In genomic region chr13:45464687-45465453, GRCh38 we compare ENCODE assay signal across 8 cellular contexts. TPM values are rescaled to one million over a fixed set of nuclear protein-coding genes. Genes with fewer than 3 reads are reported as not detected.
DNase-seq lines count a peak whose midpoint lies in the region; ATAC-seq and TF ChIP-seq lines count a peak whose summit lies in the region.

Gene COG3, plus strand, starts transcription at chr13:45464939. Its CDS starts 98 bp downstream, at chr13:45465037.

- peak within 1 kb of the TSS; percentile 84 for H3K4me2 ChIP-seq in fibroblast of lung (ENCODE audit: extremely low read depth, insufficient read depth, low read length)

- peak; percentile 30 for TF ChIP-seq CTCF in RWPE2 (IDR thresholded peaks at IDR 0.05; ENCODE audit: poor library complexity, severe bottlenecking)
- peak in 1 of 2 donors; percentile 48 for TF ChIP-seq CTCF in fibroblast of lung (conservative IDR thresholded peaks at IDR 0.05 in 1 of 2, IDR thresholded peaks at IDR 0.05 in 1 of 2; ENCODE audit: low read depth in 1 of 2, low read length in 2 of 2)

- no peaks in the 10 kb centered on the region for H3K27me3 ChIP-seq in RWPE2 (ENCODE audit: insufficient read depth, poor library complexity, severe bottlenecking)
- no peaks in the 10 kb centered on the region for H3K27me3 ChIP-seq in fibroblast of lung (ENCODE audit: control insufficient read depth, insufficient read depth, low read length)
- no peaks in the 10 kb centered on the region for H3K27me3 ChIP-seq in naive thymus-derived CD4-positive, alpha-beta T cell (ENCODE audit: control insufficient read depth in 2 of 2, insufficient read depth in 2 of 2, low read length in 2 of 2)

- peak within 1 kb of the TSS; percentile 82 for H3K27ac ChIP-seq in RWPE2 (ENCODE audit: poor library complexity, severe bottlenecking)
- H3K27ac ChIP-seq in fibroblast of lung (ENCODE audit: insufficient read depth, low read length), result peak within 1 kb of the TSS; percentile 90
- H3K27ac ChIP-seq in naive thymus-derived CD4-positive, alpha-beta T cell (ENCODE audit: low read depth, low read length), result peak within 1 kb of the TSS; percentile 92

- H3K36me3 ChIP-seq in RWPE2 (ENCODE audit: low read depth), result peaks cover 34% of the 10 kb centered on the region
- H3K36me3 ChIP-seq in fibroblast of lung (ENCODE audit: control insufficient read depth, insufficient read depth, low read length), result no peaks in the 10 kb centered on the region
- H3K36me3 ChIP-seq in naive thymus-derived CD4-positive, alpha-beta T cell (ENCODE audit: control insufficient read depth in 2 of 3, insufficient read depth in 3 of 3, low read length in 3 of 3), result peaks cover 0 to 6% (median 0%) of the 10 kb centered on the region in 3 experiments

- POLR2A ChIA-PET in naive thymus-derived CD4-positive, alpha-beta T cell (lab: Charles Lee), result interaction anchor here (0.6 to 5.4 kb wide), 11 partner anchors 9 to 124 kb away, joined by 3 to 37 read pairs (median 4); partner anchors contain the start of genes SLC25A30 and TPT1

- peaks cover 27% of the 10 kb centered on the region for H3K36me3 Mint-ChIP-seq in activated T-helper 2 cell treated with anti-CD3 and anti-CD28 coated beads, Interferon-gamma antibody, Interleukin-2, Interleukin-4, amounts not matched to agents 10 μg/mL and 5 μg/mL and 100 μg/mL, durations not matched to agents 14 hours and 24 hours and 36 hours (ENCODE audit: low read depth)
- H3K36me3 Mint-ChIP-seq in naive thymus-derived CD4-positive, alpha-beta T cell, result peaks cover 0 to 13% (median 4%) of the 10 kb centered on the region in 5 donors
- peaks cover 0 to 12% of the 10 kb centered on the region in 2 donors for H3K36me3 Mint-ChIP-seq in stimulated activated naive B cell treated with anti-CD40 and anti-IgM and Interleukin-4, amounts not matched to agents 10 μg/mL and 1 μg/mL and 100 μg/mL, for 72 hours

- H3K27ac Mint-ChIP-seq in activated T-helper 2 cell treated with anti-CD3 and anti-CD28 coated beads, Interferon-gamma antibody, Interleukin-2, Interleukin-4, amounts not matched to agents 10 μg/mL and 5 μg/mL and 100 μg/mL, durations not matched to agents 14 hours and 24 hours and 36 hours, result peak within 1 kb of the TSS; percentile 83
- peak within 1 kb of the TSS; percentile 81 to 98 (median 94) for H3K27ac Mint-ChIP-seq in naive thymus-derived CD4-positive, alpha-beta T cell
- H3K27ac Mint-ChIP-seq in stimulated activated naive B cell treated with anti-CD40 and anti-IgM and Interleukin-4, amounts not matched to agents 10 μg/mL and 1 μg/mL and 100 μg/mL, for 72 hours, result peak within 1 kb of the TSS; percentile 95

- intact Hi-C loops in activated T-helper 2 cell treated with anti-CD3 and anti-CD28 coated beads, Interferon-gamma antibody, Interleukin-2, Interleukin-4, amounts not matched to agents 10 μg/mL and 5 μg/mL and 100 μg/mL, durations not matched to agents 14 hours and 24 hours and 36 hours (cut with micrococcal nuclease), result loop anchor here (1.0 to 10.0 kb wide), 5 partner anchors 47 to 550 kb away; partner anchors contain the start of genes SLC25A30 and TPT1
- intact Hi-C loops in naive thymus-derived CD4-positive, alpha-beta T cell (cut with micrococcal nuclease), result loop anchor here (1.0 to 5.0 kb wide), 20 partner anchors 8 to 888 kb away; partner anchors contain the start of genes GPALPP1 (in 2 of the 2), NUFIP1 (in 2 of the 2), SLC25A30 (in 2 of the 2) and TPT1 (in 2 of the 2)

- peaks cover 28% of the 10 kb centered on the region for H3K4me1 Mint-ChIP-seq in activated T-helper 2 cell treated with anti-CD3 and anti-CD28 coated beads, Interferon-gamma antibody, Interleukin-2, Interleukin-4, amounts not matched to agents 10 μg/mL and 5 μg/mL and 100 μg/mL, durations not matched to agents 14 hours and 24 hours and 36 hours (ENCODE audit: low read depth)
- H3K4me1 Mint-ChIP-seq in naive thymus-derived CD4-positive, alpha-beta T cell, result peaks cover 33 to 74% (median 59%) of the 10 kb centered on the region in 7 donors
- peaks cover 23 to 41% of the 10 kb centered on the region in 2 donors for H3K4me1 Mint-ChIP-seq in stimulated activated naive B cell treated with anti-CD40 and anti-IgM and Interleukin-4, amounts not matched to agents 10 μg/mL and 1 μg/mL and 100 μg/mL, for 72 hours

- H3K27me3 Mint-ChIP-seq in activated T-helper 2 cell treated with anti-CD3 and anti-CD28 coated beads, Interferon-gamma antibody, Interleukin-2, Interleukin-4, amounts not matched to agents 10 μg/mL and 5 μg/mL and 100 μg/mL, durations not matched to agents 14 hours and 24 hours and 36 hours (ENCODE audit: low read depth), result peaks cover 3% of the 10 kb centered on the region
- H3K27me3 Mint-ChIP-seq in naive thymus-derived CD4-positive, alpha-beta T cell, result no peaks in the 10 kb centered on the region
- no peaks in the 10 kb centered on the region for H3K27me3 Mint-ChIP-seq in stimulated activated naive B cell treated with anti-CD40 and anti-IgM and Interleukin-4, amounts not matched to agents 10 μg/mL and 1 μg/mL and 100 μg/mL, for 72 hours

- peak within 1 kb of the TSS; percentile 75 for H2AFZ ChIP-seq in fibroblast of lung (ENCODE audit: low read length)

- peaks cover 28% of the 10 kb centered on the region for H3K4me1 ChIP-seq in RWPE2 (ENCODE audit: insufficient read depth, poor library complexity, severe bottlenecking)
- H3K4me1 ChIP-seq in fibroblast of lung (ENCODE audit: control insufficient read depth, extremely low read depth, insufficient read depth, low read length), result peaks cover 4% of the 10 kb centered on the region
- H3K4me1 ChIP-seq in naive thymus-derived CD4-positive, alpha-beta T cell (ENCODE audit: control insufficient read depth in 2 of 2, insufficient read depth in 2 of 2, low read length in 2 of 2), result peaks cover 10 to 28% of the 10 kb centered on the region in 2 donors

- peak within 1 kb of the TSS; percentile 98 for H3K4me3 ChIP-seq in RWPE2 (ENCODE audit: severe bottlenecking)
- peak within 1 kb of the TSS; percentile 67 to 89 (median 84) for H3K4me3 ChIP-seq in fibroblast of lung (replicated peaks in 1 of 4; ENCODE audit: control extremely low read depth in 1 of 4, insufficient read depth in 1 of 4, low read depth in 3 of 4, low read length in 4 of 4)
- H3K4me3 ChIP-seq in naive thymus-derived CD4-positive, alpha-beta T cell (ENCODE audit: low read length), result peak within 1 kb of the TSS; percentile 49

- peak within 1 kb of the TSS; percentile 95 for H3K9ac ChIP-seq in fibroblast of lung (ENCODE audit: insufficient read depth, low read length)

- H4K20me1 ChIP-seq in fibroblast of lung (ENCODE audit: control insufficient read depth, extremely low read depth, insufficient read depth, low read length), result no peaks in the 10 kb centered on the region

- no peaks in the 10 kb centered on the region for H3K9me3 ChIP-seq in RWPE2 (ENCODE audit: severe bottlenecking)
- H3K9me3 ChIP-seq in fibroblast of lung (ENCODE audit: control insufficient read depth, insufficient read depth, low read depth, low read length), result no peaks in the 10 kb centered on the region
- H3K9me3 ChIP-seq in naive thymus-derived CD4-positive, alpha-beta T cell (ENCODE audit: control insufficient read depth in 2 of 3, low read length in 3 of 3), result no peaks in the 10 kb centered on the region

- CTCF ChIA-PET in naive thymus-derived CD4-positive, alpha-beta T cell (lab: Charles Lee), result interaction anchor here (0.6 to 1.4 kb wide), 3 partner anchors 67 to 97 kb away, joined by 3 to 5 read pairs (median 5); no protein-coding TSS in a partner anchor

- peak within 1 kb of the TSS; percentile 91 for H3K4me3 Mint-ChIP-seq in activated T-helper 2 cell treated with anti-CD3 and anti-CD28 coated beads, Interferon-gamma antibody, Interleukin-2, Interleukin-4, amounts not matched to agents 10 μg/mL and 5 μg/mL and 100 μg/mL, durations not matched to agents 14 hours and 24 hours and 36 hours (ENCODE audit: low read depth)
- H3K4me3 Mint-ChIP-seq in naive thymus-derived CD4-positive, alpha-beta T cell, result peak within 1 kb of the TSS; percentile 90 to 97 (median 95)
- H3K4me3 Mint-ChIP-seq in stimulated activated naive B cell treated with anti-CD40 and anti-IgM and Interleukin-4, amounts not matched to agents 10 μg/mL and 1 μg/mL and 100 μg/mL, for 72 hours, result peak within 1 kb of the TSS; percentile 92 to 97

- DNase-seq in ELF-1 (ENCODE audit: low read depth, low spot score), result peak; percentile 94
- DNase-seq in H4 (ENCODE audit: low spot score), result peak; percentile 95
- DNase-seq in LoVo (ENCODE audit: low spot score), result peak; percentile 95
- peak; percentile 92 for DNase-seq in RWPE2 (ENCODE audit: low spot score)
- DNase-seq in activated T-helper 2 cell treated with anti-CD3 and anti-CD28 coated beads, Interferon-gamma antibody, Interleukin-2, Interleukin-4, amounts not matched to agents 10 μg/mL and 5 μg/mL and 100 μg/mL, durations not matched to agents 14 hours and 24 hours and 36 hours (ENCODE audit: low spot score), result peak; percentile 94
- DNase-seq in fibroblast of lung (ENCODE audit: low read depth in 2 of 2), result peak; percentile 97 to 98
- DNase-seq in naive thymus-derived CD4-positive, alpha-beta T cell, result peak; percentile 87 to 97 (median 96)
- peak; percentile 93 for DNase-seq in stimulated activated naive B cell treated with anti-CD40 and anti-IgM and Interleukin-4, amounts not matched to agents 10 μg/mL and 1 μg/mL and 100 μg/mL, for 72 hours

- peak; percentile 95 for ATAC-seq in RWPE2 (ENCODE audit: low read depth)
- ATAC-seq in naive thymus-derived CD4-positive, alpha-beta T cell, result peak; percentile 98
- peak; percentile 96 to 99 for ATAC-seq in stimulated activated naive B cell treated with anti-CD40 and anti-IgM and Interleukin-4, amounts not matched to agents 10 μg/mL and 1 μg/mL and 100 μg/mL, for 72 hours (replicated peaks)

- peaks cover 2% of the 10 kb centered on the region for H3K9me3 Mint-ChIP-seq in activated T-helper 2 cell treated with anti-CD3 and anti-CD28 coated beads, Interferon-gamma antibody, Interleukin-2, Interleukin-4, amounts not matched to agents 10 μg/mL and 5 μg/mL and 100 μg/mL, durations not matched to agents 14 hours and 24 hours and 36 hours
- no peaks in the 10 kb centered on the region for H3K9me3 Mint-ChIP-seq in naive thymus-derived CD4-positive, alpha-beta T cell
- H3K9me3 Mint-ChIP-seq in stimulated activated naive B cell treated with anti-CD40 and anti-IgM and Interleukin-4, amounts not matched to agents 10 μg/mL and 1 μg/mL and 100 μg/mL, for 72 hours, result no peaks in the 10 kb centered on the region

- peaks cover 44% of the 10 kb centered on the region for H3K79me2 ChIP-seq in fibroblast of lung (ENCODE audit: control insufficient read depth, insufficient read depth, low read length)

RNA-seq across cellular contexts. Expression of gene COG3, which starts in this region (rescaled TPM):
- 7.5 and 8.4 TPM in 2 replicates for total RNA-seq in H4 (2014; rRNA removed; shearing (Covaris generic))
- total RNA-seq in activated T-helper 2 cell treated with anti-CD3 and anti-CD28 coated beads, Interferon-gamma antibody, Interleukin-2, Interleukin-4, amounts not matched to agents 10 μg/mL and 5 μg/mL and 100 μg/mL, durations not matched to agents 14 hours and 24 hours and 36 hours, result 21.3 and 22.5 TPM in 2 replicates
- total RNA-seq in fibroblast of lung, result 32.4 and 37.5 TPM in 2 replicates
- polyA plus RNA-seq in fibroblast of lung, result 19.3 and 24.0 TPM in 2 replicates
- polyA plus RNA-seq in fibroblast of lung (2012), result 14.4 and 15.2 TPM in 2 replicates
- polyA minus RNA-seq in fibroblast of lung (ENCODE audit: low replicate concordance), result 3.2 and 13.7 TPM in 2 replicates
- 10 to 100 TPM; 29.7 to 50.1 (median 43.4) TPM for total RNA-seq in naive thymus-derived CD4-positive, alpha-beta T cell
- polyA plus RNA-seq in naive thymus-derived CD4-positive, alpha-beta T cell, result 10 to 100 TPM; 26.5 to 31.2 TPM

Comparison
In these comparisons a context has a peak if more than half of its experiments do, and no peak if none do; other contexts are left out.
1. Peak in every context shown above with its lines: DNase-seq, ATAC-seq, H3K4me3 ChIP-seq and H3K27ac ChIP-seq.